Comparison of ENCODE assay signal across 1 cellular context in genomic region chr6:113858605-113859348, GRCh38.
TF ChIP-seq lines count a peak whose summit lies in the region.

No MANE protein-coding gene starts in this region.

TF ChIP-seq in HepG2, 621 proteins besides CTCF, POLR2A, EP300 and RAD21 (continued from another document and continues in another):
- TF ChIP-seq, protein P1, sequence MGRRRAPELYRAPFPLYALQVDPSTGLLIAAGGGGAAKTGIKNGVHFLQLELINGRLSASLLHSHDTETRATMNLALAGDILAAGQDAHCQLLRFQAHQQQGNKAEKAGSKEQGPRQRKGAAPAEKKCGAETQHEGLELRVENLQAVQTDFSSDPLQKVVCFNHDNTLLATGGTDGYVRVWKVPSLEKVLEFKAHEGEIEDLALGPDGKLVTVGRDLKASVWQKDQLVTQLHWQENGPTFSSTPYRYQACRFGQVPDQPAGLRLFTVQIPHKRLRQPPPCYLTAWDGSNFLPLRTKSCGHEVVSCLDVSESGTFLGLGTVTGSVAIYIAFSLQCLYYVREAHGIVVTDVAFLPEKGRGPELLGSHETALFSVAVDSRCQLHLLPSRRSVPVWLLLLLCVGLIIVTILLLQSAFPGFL (CRISPR knock-in tag; IDR thresholded peaks at IDR 0.05) = no peak
- TF ChIP-seq, protein P2, sequence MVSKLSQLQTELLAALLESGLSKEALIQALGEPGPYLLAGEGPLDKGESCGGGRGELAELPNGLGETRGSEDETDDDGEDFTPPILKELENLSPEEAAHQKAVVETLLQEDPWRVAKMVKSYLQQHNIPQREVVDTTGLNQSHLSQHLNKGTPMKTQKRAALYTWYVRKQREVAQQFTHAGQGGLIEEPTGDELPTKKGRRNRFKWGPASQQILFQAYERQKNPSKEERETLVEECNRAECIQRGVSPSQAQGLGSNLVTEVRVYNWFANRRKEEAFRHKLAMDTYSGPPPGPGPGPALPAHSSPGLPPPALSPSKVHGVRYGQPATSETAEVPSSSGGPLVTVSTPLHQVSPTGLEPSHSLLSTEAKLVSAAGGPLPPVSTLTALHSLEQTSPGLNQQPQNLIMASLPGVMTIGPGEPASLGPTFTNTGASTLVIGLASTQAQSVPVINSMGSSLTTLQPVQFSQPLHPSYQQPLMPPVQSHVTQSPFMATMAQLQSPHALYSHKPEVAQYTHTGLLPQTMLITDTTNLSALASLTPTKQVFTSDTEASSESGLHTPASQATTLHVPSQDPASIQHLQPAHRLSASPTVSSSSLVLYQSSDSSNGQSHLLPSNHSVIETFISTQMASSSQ (IDR thresholded peaks at IDR 0.05; ENCODE audit: low read depth) = no peak; the same call in 1 of the 2 replicates
- TF ChIP-seq, protein P2 (CRISPR knock-in tag; IDR thresholded peaks at IDR 0.05; ENCODE audit: borderline replicate concordance) = peak; percentile 77
- TF ChIP-seq ZFP82 (CRISPR knock-in tag; IDR thresholded peaks at IDR 0.05; ENCODE audit: borderline replicate concordance) = 0 out of 2 replicates have a peak, but pooled peaks have one; percentile 1
- TF ChIP-seq PCBP1 (IDR thresholded peaks at IDR 0.05; ENCODE audit: borderline replicate concordance, low read depth, low read length) = no peak
- TF ChIP-seq, protein P3, sequence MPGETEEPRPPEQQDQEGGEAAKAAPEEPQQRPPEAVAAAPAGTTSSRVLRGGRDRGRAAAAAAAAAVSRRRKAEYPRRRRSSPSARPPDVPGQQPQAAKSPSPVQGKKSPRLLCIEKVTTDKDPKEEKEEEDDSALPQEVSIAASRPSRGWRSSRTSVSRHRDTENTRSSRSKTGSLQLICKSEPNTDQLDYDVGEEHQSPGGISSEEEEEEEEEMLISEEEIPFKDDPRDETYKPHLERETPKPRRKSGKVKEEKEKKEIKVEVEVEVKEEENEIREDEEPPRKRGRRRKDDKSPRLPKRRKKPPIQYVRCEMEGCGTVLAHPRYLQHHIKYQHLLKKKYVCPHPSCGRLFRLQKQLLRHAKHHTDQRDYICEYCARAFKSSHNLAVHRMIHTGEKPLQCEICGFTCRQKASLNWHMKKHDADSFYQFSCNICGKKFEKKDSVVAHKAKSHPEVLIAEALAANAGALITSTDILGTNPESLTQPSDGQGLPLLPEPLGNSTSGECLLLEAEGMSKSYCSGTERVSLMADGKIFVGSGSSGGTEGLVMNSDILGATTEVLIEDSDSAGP (CRISPR knock-in tag; IDR thresholded peaks at IDR 0.05; ENCODE audit: borderline replicate concordance) = peak; percentile 79
- peak; percentile 82 for TF ChIP-seq TAF1 (CRISPR knock-in tag; IDR thresholded peaks at IDR 0.05)
- TF ChIP-seq KDM6A (CRISPR knock-in tag; IDR thresholded peaks at IDR 0.05; ENCODE audit: low read depth) = no peak
- peak; percentile 68; the same call in 1 of the 2 replicates for TF ChIP-seq ARID3A (IDR thresholded peaks at IDR 0.05; ENCODE audit: low read depth, low read length)
- TF ChIP-seq ZNF768 (CRISPR knock-in tag; IDR thresholded peaks at IDR 0.05) = 0 out of 2 replicates have a peak, but pooled peaks have one; percentile 7
- TF ChIP-seq ZNF484 (CRISPR knock-in tag; IDR thresholded peaks at IDR 0.05; ENCODE audit: borderline replicate concordance, low read depth) = no peak
- TF ChIP-seq BORCS8-MEF2B (CRISPR knock-in tag; IDR thresholded peaks at IDR 0.05) = 0 out of 2 replicates have a peak, but pooled peaks have one; percentile 48
- TF ChIP-seq ZNF451 (CRISPR knock-in tag; IDR thresholded peaks at IDR 0.05) = peak; percentile 91
- TF ChIP-seq ATF2 (CRISPR knock-in tag; IDR thresholded peaks at IDR 0.05) = no peak
- TF ChIP-seq ZNF431 (CRISPR knock-in tag; IDR thresholded peaks at IDR 0.05; ENCODE audit: borderline replicate concordance, low read depth) = peak; percentile 46; the same call in 1 of the 2 replicates
- TF ChIP-seq, protein P4, sequence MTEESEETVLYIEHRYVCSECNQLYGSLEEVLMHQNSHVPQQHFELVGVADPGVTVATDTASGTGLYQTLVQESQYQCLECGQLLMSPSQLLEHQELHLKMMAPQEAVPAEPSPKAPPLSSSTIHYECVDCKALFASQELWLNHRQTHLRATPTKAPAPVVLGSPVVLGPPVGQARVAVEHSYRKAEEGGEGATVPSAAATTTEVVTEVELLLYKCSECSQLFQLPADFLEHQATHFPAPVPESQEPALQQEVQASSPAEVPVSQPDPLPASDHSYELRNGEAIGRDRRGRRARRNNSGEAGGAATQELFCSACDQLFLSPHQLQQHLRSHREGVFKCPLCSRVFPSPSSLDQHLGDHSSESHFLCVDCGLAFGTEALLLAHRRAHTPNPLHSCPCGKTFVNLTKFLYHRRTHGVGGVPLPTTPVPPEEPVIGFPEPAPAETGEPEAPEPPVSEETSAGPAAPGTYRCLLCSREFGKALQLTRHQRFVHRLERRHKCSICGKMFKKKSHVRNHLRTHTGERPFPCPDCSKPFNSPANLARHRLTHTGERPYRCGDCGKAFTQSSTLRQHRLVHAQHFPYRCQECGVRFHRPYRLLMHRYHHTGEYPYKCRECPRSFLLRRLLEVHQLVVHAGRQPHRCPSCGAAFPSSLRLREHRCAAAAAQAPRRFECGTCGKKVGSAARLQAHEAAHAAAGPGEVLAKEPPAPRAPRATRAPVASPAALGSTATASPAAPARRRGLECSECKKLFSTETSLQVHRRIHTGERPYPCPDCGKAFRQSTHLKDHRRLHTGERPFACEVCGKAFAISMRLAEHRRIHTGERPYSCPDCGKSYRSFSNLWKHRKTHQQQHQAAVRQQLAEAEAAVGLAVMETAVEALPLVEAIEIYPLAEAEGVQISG (CRISPR knock-in tag; IDR thresholded peaks at IDR 0.05) = peak; percentile 75; the same call in 1 of the 2 replicates
- no peak for TF ChIP-seq ELF4 (CRISPR knock-in tag; IDR thresholded peaks at IDR 0.05; ENCODE audit: borderline replicate concordance)
- TF ChIP-seq ZBTB39 (CRISPR knock-in tag; IDR thresholded peaks at IDR 0.05) = no peak
- no peak; the same call in 1 of the 2 replicates for TF ChIP-seq ZNF562 (CRISPR knock-in tag; IDR thresholded peaks at IDR 0.05; ENCODE audit: borderline replicate concordance)
- peak; percentile 92 for TF ChIP-seq ZSCAN21 (CRISPR knock-in tag; IDR thresholded peaks at IDR 0.05; ENCODE audit: borderline replicate concordance)
- TF ChIP-seq, protein P5, sequence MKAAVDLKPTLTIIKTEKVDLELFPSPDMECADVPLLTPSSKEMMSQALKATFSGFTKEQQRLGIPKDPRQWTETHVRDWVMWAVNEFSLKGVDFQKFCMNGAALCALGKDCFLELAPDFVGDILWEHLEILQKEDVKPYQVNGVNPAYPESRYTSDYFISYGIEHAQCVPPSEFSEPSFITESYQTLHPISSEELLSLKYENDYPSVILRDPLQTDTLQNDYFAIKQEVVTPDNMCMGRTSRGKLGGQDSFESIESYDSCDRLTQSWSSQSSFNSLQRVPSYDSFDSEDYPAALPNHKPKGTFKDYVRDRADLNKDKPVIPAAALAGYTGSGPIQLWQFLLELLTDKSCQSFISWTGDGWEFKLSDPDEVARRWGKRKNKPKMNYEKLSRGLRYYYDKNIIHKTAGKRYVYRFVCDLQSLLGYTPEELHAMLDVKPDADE (CRISPR knock-in tag; IDR thresholded peaks at IDR 0.05) = no peak
- TF ChIP-seq MIER2 (CRISPR knock-in tag; IDR thresholded peaks at IDR 0.05) = no peak
- TF ChIP-seq, protein P6, sequence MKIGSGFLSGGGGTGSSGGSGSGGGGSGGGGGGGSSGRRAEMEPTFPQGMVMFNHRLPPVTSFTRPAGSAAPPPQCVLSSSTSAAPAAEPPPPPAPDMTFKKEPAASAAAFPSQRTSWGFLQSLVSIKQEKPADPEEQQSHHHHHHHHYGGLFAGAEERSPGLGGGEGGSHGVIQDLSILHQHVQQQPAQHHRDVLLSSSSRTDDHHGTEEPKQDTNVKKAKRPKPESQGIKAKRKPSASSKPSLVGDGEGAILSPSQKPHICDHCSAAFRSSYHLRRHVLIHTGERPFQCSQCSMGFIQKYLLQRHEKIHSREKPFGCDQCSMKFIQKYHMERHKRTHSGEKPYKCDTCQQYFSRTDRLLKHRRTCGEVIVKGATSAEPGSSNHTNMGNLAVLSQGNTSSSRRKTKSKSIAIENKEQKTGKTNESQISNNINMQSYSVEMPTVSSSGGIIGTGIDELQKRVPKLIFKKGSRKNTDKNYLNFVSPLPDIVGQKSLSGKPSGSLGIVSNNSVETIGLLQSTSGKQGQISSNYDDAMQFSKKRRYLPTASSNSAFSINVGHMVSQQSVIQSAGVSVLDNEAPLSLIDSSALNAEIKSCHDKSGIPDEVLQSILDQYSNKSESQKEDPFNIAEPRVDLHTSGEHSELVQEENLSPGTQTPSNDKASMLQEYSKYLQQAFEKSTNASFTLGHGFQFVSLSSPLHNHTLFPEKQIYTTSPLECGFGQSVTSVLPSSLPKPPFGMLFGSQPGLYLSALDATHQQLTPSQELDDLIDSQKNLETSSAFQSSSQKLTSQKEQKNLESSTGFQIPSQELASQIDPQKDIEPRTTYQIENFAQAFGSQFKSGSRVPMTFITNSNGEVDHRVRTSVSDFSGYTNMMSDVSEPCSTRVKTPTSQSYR (CRISPR knock-in tag; IDR thresholded peaks at IDR 0.05; ENCODE audit: borderline replicate concordance) = peak; percentile 18; the same call in 1 of the 2 replicates
- TF ChIP-seq BRD4 (CRISPR knock-in tag; IDR thresholded peaks at IDR 0.05) = 0 out of 2 replicates have a peak, but pooled peaks have one; percentile 56
- TF ChIP-seq, protein P7, sequence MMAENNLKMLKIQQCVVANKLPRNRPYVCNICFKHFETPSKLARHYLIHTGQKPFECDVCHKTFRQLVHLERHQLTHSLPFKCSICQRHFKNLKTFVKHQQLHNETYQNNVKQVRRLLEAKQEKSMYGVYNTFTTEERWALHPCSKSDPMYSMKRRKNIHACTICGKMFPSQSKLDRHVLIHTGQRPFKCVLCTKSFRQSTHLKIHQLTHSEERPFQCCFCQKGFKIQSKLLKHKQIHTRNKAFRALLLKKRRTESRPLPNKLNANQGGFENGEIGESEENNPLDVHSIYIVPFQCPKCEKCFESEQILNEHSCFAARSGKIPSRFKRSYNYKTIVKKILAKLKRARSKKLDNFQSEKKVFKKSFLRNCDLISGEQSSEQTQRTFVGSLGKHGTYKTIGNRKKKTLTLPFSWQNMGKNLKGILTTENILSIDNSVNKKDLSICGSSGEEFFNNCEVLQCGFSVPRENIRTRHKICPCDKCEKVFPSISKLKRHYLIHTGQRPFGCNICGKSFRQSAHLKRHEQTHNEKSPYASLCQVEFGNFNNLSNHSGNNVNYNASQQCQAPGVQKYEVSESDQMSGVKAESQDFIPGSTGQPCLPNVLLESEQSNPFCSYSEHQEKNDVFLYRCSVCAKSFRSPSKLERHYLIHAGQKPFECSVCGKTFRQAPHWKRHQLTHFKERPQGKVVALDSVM (CRISPR knock-in tag; IDR thresholded peaks at IDR 0.05) = peak; percentile 58
- 0 out of 2 replicates have a peak, but pooled peaks have one; percentile 28 for TF ChIP-seq ZNF839 (CRISPR knock-in tag; IDR thresholded peaks at IDR 0.05; ENCODE audit: borderline replicate concordance)
- TF ChIP-seq NFATC3 (CRISPR knock-in tag; IDR thresholded peaks at IDR 0.05) = no peak
- TF ChIP-seq RXRA (CRISPR knock-in tag; IDR thresholded peaks at IDR 0.05) = no peak; the same call in 1 of the 2 replicates
- peak; percentile 48 for TF ChIP-seq THAP11 (CRISPR knock-in tag; IDR thresholded peaks at IDR 0.05)
- peak; percentile 41; the same call in 1 of the 2 replicates for TF ChIP-seq MYPOP (CRISPR knock-in tag; IDR thresholded peaks at IDR 0.05)
